In the genomic region with DNA sequence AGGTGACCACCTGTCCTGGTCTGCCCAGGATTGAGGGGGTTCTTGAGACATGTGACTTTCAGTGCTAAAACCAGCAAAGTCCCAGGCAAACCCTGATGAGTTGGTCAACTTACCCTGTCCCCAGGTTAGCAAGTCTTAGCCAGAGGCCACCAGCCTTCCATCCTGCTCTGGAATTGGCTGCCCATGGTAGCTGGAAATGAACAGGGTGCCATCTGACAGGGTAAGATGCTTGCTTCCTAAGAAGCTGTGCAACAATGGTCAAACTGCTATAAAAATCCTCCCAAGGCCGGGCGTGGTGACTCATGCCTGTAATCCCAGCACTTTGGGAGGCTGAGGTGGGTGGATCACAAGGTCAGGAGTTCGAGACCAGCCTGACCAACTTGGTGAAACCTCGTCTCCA, we compare ENCODE assay signal across 23 cellular contexts. TPM values are rescaled to one million over a fixed set of nuclear protein-coding genes. Genes with fewer than 3 reads are reported as not detected.
DNase-seq lines count a peak whose midpoint lies in the region; ATAC-seq, FAIRE-seq and TF ChIP-seq lines count a peak whose summit lies in the region.
"Had no signal": no experiment of that assay in that cellular context is flagged by ENCODE, and none has a peak within 500 bp of the region (broad histone marks: within the 10 kb centered on the region; RNA-seq: fewer than 3 reads in every experiment).

No MANE protein-coding gene starts in this region.

- H3K36me3 ChIP-seq in HCT116 (ENCODE audit: control insufficient read depth in 1 of 2, insufficient read depth in 2 of 2, low read length in 2 of 2) (no peaks in the 10 kb centered on the region), SJCRH30 (no peaks in the 10 kb centered on the region), bronchial epithelial cell (ENCODE audit: control insufficient read depth, insufficient read depth, low read length) (no peaks in the 10 kb centered on the region), osteoblast (ENCODE audit: insufficient read depth, low read length) (no peaks in the 10 kb centered on the region)
- H3K36me3 ChIP-seq: BLaER1 treated with 17β-estradiol and CSF1 and Interleukin-3, amounts not matched to agents 10 nM and 100 nM had no signal

- H3K9me2 ChIP-seq in HCT116 (ENCODE audit: insufficient read depth) = no peaks in the 10 kb centered on the region

- TF ChIP-seq CTCF in HCT116 (IDR thresholded peaks at IDR 0.05 in 2 of 3, conservative IDR thresholded peaks at IDR 0.05 in 1 of 3; ENCODE audit: borderline replicate concordance in 1 of 3, insufficient read depth in 1 of 3, low read depth in 2 of 3, low read length in 2 of 3) (no peak), bronchial epithelial cell (IDR thresholded peaks at IDR 0.05; ENCODE audit: insufficient read depth, low read length, severe bottlenecking) (no peak), osteoblast (IDR thresholded peaks at IDR 0.05; ENCODE audit: extremely low read depth, low read depth, low read length) (no peak), Calu3 (IDR thresholded peaks at IDR 0.05; ENCODE audit: unreplicated experiment) (no peak)

- no peak for ATAC-seq in HCT116
- ATAC-seq: CD8-positive, alpha-beta T cell had no signal

- peaks cover 19 to 48% of the 10 kb centered on the region in 2 experiments for H3K4me1 ChIP-seq in HCT116 (ENCODE audit: control insufficient read depth in 1 of 2, insufficient read depth in 2 of 2, low read length in 2 of 2)
- H3K4me1 ChIP-seq in SJCRH30 = peaks cover 51% of the 10 kb centered on the region
- peaks cover 11% of the 10 kb centered on the region for H3K4me1 ChIP-seq in osteoblast (ENCODE audit: insufficient read depth, low read length)

- no peaks in the 10 kb centered on the region for H3K79me2 ChIP-seq in HCT116 (ENCODE audit: insufficient read depth, low read length)
- H3K79me2 ChIP-seq in osteoblast (ENCODE audit: insufficient read depth, low read length) = no peaks in the 10 kb centered on the region

- intact Hi-C loops in HCT116 (cut with micrococcal nuclease) = no loop called here
- intact Hi-C loops in Calu3 (cut with micrococcal nuclease; ENCODE audit: unreplicated experiment) = no loop called here

- POLR2A ChIA-PET in HCT116 (lab: Charles Lee) = interaction anchor here (0.6 to 4.8 kb wide), 2 partner anchors 16 to 94 kb away, joined by 4 to 33 read pairs; no protein-coding TSS in a partner anchor

- H3K4me3 ChIP-seq in HCT116 (replicated peaks in 1 of 2; ENCODE audit: low read depth in 1 of 2, low read length in 2 of 2) (no peak overlapping the region), SJCRH30 (no peak overlapping the region), bronchial epithelial cell (ENCODE audit: low read depth, low read length) (no peak overlapping the region), osteoblast (ENCODE audit: insufficient read depth, low read length) (no peak overlapping the region)
- H3K4me3 ChIP-seq: BLaER1 treated with 17β-estradiol and CSF1 and Interleukin-3, amounts not matched to agents 10 nM and 100 nM had no signal

- RAD21 ChIA-PET in HCT116 (lab: Charles Lee; ENCODE audit: low non-redundant PET in 1 of 2, low total read pairs in 2 of 2, uncharacterized antibody in 2 of 2, unreplicated experiment in 2 of 2) = no interaction called here

- DNase-seq in HCT116 (ENCODE audit: low read depth, low spot score) (no peak), SJCRH30 (no peak), bronchial epithelial cell (ENCODE audit: low read depth) (no peak), osteoblast (ENCODE audit: insufficient read length, low spot score, missing footprints) (peak; percentile 72), G401 (ENCODE audit: low spot score) (no peak), amniotic stem cell (lab: John Stamatoyannopoulos, UW) (no peak), Calu3 (no peak)
- DNase-seq in stimulated activated CD4-positive, alpha-beta T cell treated with anti-CD3 and anti-CD28 coated beads, Interleukin-12 subunit alpha, Interleukin-12 subunit beta, amount 100 ng/mL, for 4 hours = no peak
- DNase-seq: 8988T; CD8-positive, alpha-beta T cell; DMS 273 treated with DMSO at 0.1 percent for 48 hours; DMS53; DND-41; EL; H9 had no signal

- in situ Hi-C loops in G401 (cut with HindIII; ENCODE audit: low sequenced_read_pairs) = no loop called here

- no TSS peak for BruUV-seq in HCT116 (replicated peaks; lab: Mats Ljungman, UMichigan)
- no TSS peak for BruUV-seq in Calu3 (replicated peaks; lab: Mats Ljungman, UMichigan)

- H3K27ac ChIP-seq in HCT116 (ENCODE audit: low read depth, low read length) (no peak overlapping the region), SJCRH30 (peak overlapping the region; percentile 41), osteoblast (ENCODE audit: low read depth, low read length) (no peak overlapping the region)

- FAIRE-seq in bronchial epithelial cell (lab: Jason Lieb, UNC) = peak; percentile 32
- FAIRE-seq: G401.6, GM12891, GM19239, H1 had no signal

- no peaks in the 10 kb centered on the region for H3K9me3 Mint-ChIP-seq in Calu3 (ENCODE audit: low read depth, unreplicated experiment)
- H3K9me3 Mint-ChIP-seq: CD8-positive, alpha-beta T cell; H9 had no signal

- CTCF ChIA-PET in HCT116 (lab: Charles Lee) = interaction anchor here (2.5 kb wide), 1 partner anchor 18 kb away, joined by 7 read pairs; no protein-coding TSS in a partner anchor
- CTCF ChIA-PET in Calu3 (lab: Charles Lee) = no interaction called here

- H3K4me2 ChIP-seq in HCT116 (ENCODE audit: low read length) (peak overlapping the region; percentile 31; the same call in 1 of the 2 replicates), osteoblast (ENCODE audit: insufficient read depth, low read length) (no peak overlapping the region)

- peaks cover 64% of the 10 kb centered on the region for H3K27me3 Mint-ChIP-seq in Calu3 (ENCODE audit: unreplicated experiment)

- H3K9me3 ChIP-seq in HCT116 (ENCODE audit: control insufficient read depth in 1 of 2, insufficient read depth in 1 of 2, low read depth in 1 of 2, low read length in 2 of 2) = no peaks in the 10 kb centered on the region
- no peaks in the 10 kb centered on the region for H3K9me3 ChIP-seq in SJCRH30 (replicated peaks)
- H3K9me3 ChIP-seq in osteoblast (ENCODE audit: low read depth, low read length) = no peaks in the 10 kb centered on the region
- H3K9me3 ChIP-seq: BLaER1 treated with 17β-estradiol and CSF1 and Interleukin-3, amounts not matched to agents 10 nM and 100 nM had no signal

- no peaks in the 10 kb centered on the region for H3K36me3 Mint-ChIP-seq in Calu3 (ENCODE audit: insufficient read depth, unreplicated experiment)
- H3K36me3 Mint-ChIP-seq: CD8-positive, alpha-beta T cell had no signal

- no peak overlapping the region for H3K4me3 Mint-ChIP-seq in Calu3 (ENCODE audit: low read depth, unreplicated experiment)
- H3K4me3 Mint-ChIP-seq: B cell; CD8-positive, alpha-beta T cell; H9 had no signal

- no peaks in the 10 kb centered on the region for H4K20me1 ChIP-seq in HCT116 (ENCODE audit: insufficient read depth)
- no peaks in the 10 kb centered on the region for H4K20me1 ChIP-seq in osteoblast (ENCODE audit: insufficient read depth, low read length)

- no peak overlapping the region for H3K9ac ChIP-seq in HCT116 (ENCODE audit: low read length)
- H3K9ac ChIP-seq: BLaER1 treated with 17β-estradiol and CSF1 and Interleukin-3, amounts not matched to agents 10 nM and 100 nM had no signal

- H3K4me1 Mint-ChIP-seq in Calu3 (ENCODE audit: low read depth, unreplicated experiment) = peaks cover 8% of the 10 kb centered on the region

- H2AFZ ChIP-seq in HCT116 (ENCODE audit: low read depth, low read length, poor library complexity, severe bottlenecking) (no peak overlapping the region), osteoblast (ENCODE audit: low read length) (no peak overlapping the region)

- no peak overlapping the region for H3K27ac Mint-ChIP-seq in Calu3 (ENCODE audit: unreplicated experiment)
- H3K27ac Mint-ChIP-seq: B cell; CD8-positive, alpha-beta T cell; H9 had no signal

- TF ChIP-seq RAD21 in HCT116 (IDR thresholded peaks at IDR 0.05; ENCODE audit: low read depth) = no peak

- no peak for TF ChIP-seq POLR2A in HCT116 (IDR thresholded peaks at IDR 0.05; ENCODE audit: borderline replicate concordance, extremely low read depth, insufficient read depth, insufficient read length)

- no peaks in the 10 kb centered on the region; the same call in 1 of the 2 replicates for H3K27me3 ChIP-seq in HCT116 (ENCODE audit: insufficient read depth, low read length)
- H3K27me3 ChIP-seq in SJCRH30 = no peaks in the 10 kb centered on the region
- peaks cover 3% of the 10 kb centered on the region for H3K27me3 ChIP-seq in bronchial epithelial cell (ENCODE audit: control insufficient read depth, insufficient read depth, low read length)
- peaks cover 16% of the 10 kb centered on the region for H3K27me3 ChIP-seq in osteoblast (ENCODE audit: insufficient read depth, low read length)

TF ChIP-seq in HCT116, 20 proteins besides CTCF, POLR2A, EP300 and RAD21 (continues in another document):
- TF ChIP-seq YY1 (IDR thresholded peaks at IDR 0.05; ENCODE audit: extremely low read depth, insufficient replicate concordance, low read depth, low read length) = no peak
- no peak for TF ChIP-seq FOSL1 (IDR thresholded peaks at IDR 0.05; ENCODE audit: low read depth)
- no peak for TF ChIP-seq ATF3 (IDR thresholded peaks at IDR 0.05)

RNA-seq across cellular contexts. Expression of gene MTMR4, which starts 22.8 kb away (rescaled TPM):
- total RNA-seq in HCT116 (2021; ENCODE audit: unreplicated experiment) (67.2 TPM), bronchial epithelial cell (26.2 and 62.4 TPM in 2 replicates), osteoblast (43.6 and 51.4 TPM in 2 replicates), Calu3 (2022) (28.2 and 33.5 TPM in 2 replicates)
- polyA plus RNA-seq in HCT116 (2012) = 23.7 and 28.6 TPM in 2 replicates
- total RNA-seq in SJCRH30 (2014; rRNA removed; shearing (Covaris generic)) = 37.3 and 42.2 TPM in 2 replicates
- total RNA-seq in G401 (2014; rRNA removed; shearing (Covaris generic)) = 35.9 and 36.3 TPM in 2 replicates

RNA-seq across cellular contexts. Expression of gene HSF5, which starts 49.1 kb away (rescaled TPM):
- total RNA-seq in HCT116 (2021; ENCODE audit: unreplicated experiment) = not detected
- polyA plus RNA-seq in HCT116 (2012) = not detected in 2 replicates
- total RNA-seq in SJCRH30 (2014; rRNA removed; shearing (Covaris generic)) = not detected in 2 replicates
- under 0.01 TPM in 1 of 2 replicates, not detected in the other for total RNA-seq in bronchial epithelial cell
- under 0.01 TPM in 2 replicates for total RNA-seq in osteoblast
- not detected in 2 replicates for total RNA-seq in G401 (2014; rRNA removed; shearing (Covaris generic))
- 0.07 TPM in 1 of 2 replicates, not detected in the other for total RNA-seq in Calu3 (2022)
- total RNA-seq: H1, H9, HT-29 had no signal
- polyA plus RNA-seq: AG04450, H1 had no signal
